In the genomic region with DNA sequence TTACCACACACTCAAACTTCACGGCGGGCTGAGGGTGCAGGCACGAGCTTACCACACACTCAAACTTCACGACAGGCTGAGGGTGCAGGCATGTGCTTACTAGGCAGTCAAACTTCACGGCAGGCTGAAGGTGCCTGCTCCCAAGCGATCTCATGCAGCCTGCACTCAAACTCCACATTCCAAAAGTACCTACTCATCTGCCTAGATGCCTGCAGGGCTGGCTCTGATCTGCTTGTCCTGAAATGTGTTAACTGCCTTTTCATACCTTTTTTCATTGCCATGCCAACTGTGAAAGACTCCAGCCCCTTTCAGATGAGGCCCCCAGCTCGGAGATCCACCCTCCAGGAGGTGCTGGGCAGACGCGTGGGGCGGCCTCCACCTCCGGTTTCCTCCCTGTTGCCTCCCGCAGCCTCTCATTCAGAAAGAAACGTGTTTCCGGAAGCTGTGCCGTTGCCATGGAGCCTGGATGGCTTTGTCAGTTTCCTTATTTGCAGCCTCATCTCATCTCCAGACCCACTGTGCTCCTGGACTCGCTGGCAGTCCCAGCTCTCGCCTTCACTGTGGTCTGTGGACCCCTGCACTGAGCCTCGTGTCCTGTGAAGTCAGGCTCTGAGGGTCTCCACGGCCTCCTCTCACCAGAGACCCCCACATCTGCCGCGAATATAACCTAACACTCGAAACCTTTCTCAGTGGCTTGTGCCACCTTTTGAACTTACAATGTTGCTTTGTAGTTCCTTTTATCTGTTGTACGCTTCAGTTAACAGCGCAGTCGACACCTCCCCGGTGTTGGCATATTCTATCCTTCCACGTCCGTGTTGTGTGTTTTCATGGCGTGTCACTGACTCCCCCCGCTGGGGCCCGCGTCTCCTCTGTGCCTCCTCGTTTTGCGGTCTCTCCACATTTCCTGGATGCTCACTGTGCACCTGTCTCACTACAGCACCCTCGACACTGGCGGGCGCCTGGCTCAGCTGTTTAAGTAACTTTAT, we compare ENCODE assay signal across 8 cellular contexts.
DNase-seq lines count a peak whose midpoint lies in the region; ATAC-seq and TF ChIP-seq lines count a peak whose summit lies in the region.

No MANE protein-coding gene starts in this region.

- peak overlapping the region; percentile 87 to 91 (median 90) for H3K27ac Mint-ChIP-seq in CD4-positive, CD25-positive, alpha-beta regulatory T cell
- H3K27ac Mint-ChIP-seq in stimulated activated effector memory CD8-positive, alpha-beta T cell treated with anti-CD3 and anti-CD28 coated beads, Interleukin-12 subunit alpha, Interleukin-12 subunit beta, amount 100 ng/mL, for 72 hours: peak overlapping the region; percentile 90

- H3K9me3 Mint-ChIP-seq in CD4-positive, CD25-positive, alpha-beta regulatory T cell: peaks cover 0 to under 1% (median 0%) of the 10 kb centered on the region in 7 donors
- peaks cover 2% of the 10 kb centered on the region for H3K9me3 Mint-ChIP-seq in stimulated activated effector memory CD8-positive, alpha-beta T cell treated with anti-CD3 and anti-CD28 coated beads, Interleukin-12 subunit alpha, Interleukin-12 subunit beta, amount 100 ng/mL, for 72 hours

- TF ChIP-seq CTCF in Panc1 (IDR thresholded peaks at IDR 0.05) (no peak), right atrium auricular region (IDR thresholded peaks at IDR 0.05) (no peak)

- H3K36me3 Mint-ChIP-seq in CD4-positive, CD25-positive, alpha-beta regulatory T cell: no peaks in the 10 kb centered on the region
- H3K36me3 Mint-ChIP-seq in stimulated activated effector memory CD8-positive, alpha-beta T cell treated with anti-CD3 and anti-CD28 coated beads, Interleukin-12 subunit alpha, Interleukin-12 subunit beta, amount 100 ng/mL, for 72 hours: no peaks in the 10 kb centered on the region

- H3K36me3 ChIP-seq in CD4-positive, CD25-positive, alpha-beta regulatory T cell (ENCODE audit: control insufficient read depth, insufficient read depth, low read length): no peaks in the 10 kb centered on the region
- H3K36me3 ChIP-seq in Panc1 (ENCODE audit: control insufficient read depth, insufficient read depth, low read length) (no peaks in the 10 kb centered on the region), right atrium auricular region (no peaks in the 10 kb centered on the region)

- in situ Hi-C loops in Panc1 (cut with HindIII; ENCODE audit: low pct_unique_long_range_greater_than_20kb, low sequenced_read_pairs): no loop called here

- H3K9me3 ChIP-seq in CD4-positive, CD25-positive, alpha-beta regulatory T cell (ENCODE audit: control insufficient read depth in 2 of 2, low read length in 2 of 2): no peaks in the 10 kb centered on the region
- no peaks in the 10 kb centered on the region for H3K9me3 ChIP-seq in Panc1 (ENCODE audit: control insufficient read depth, insufficient read depth, low read depth, low read length)
- H3K9me3 ChIP-seq in right atrium auricular region: no peaks in the 10 kb centered on the region

- H3K4me1 Mint-ChIP-seq in CD4-positive, CD25-positive, alpha-beta regulatory T cell: peaks cover 4 to 14% (median 9%) of the 10 kb centered on the region in 4 donors
- peaks cover 17% of the 10 kb centered on the region for H3K4me1 Mint-ChIP-seq in stimulated activated effector memory CD8-positive, alpha-beta T cell treated with anti-CD3 and anti-CD28 coated beads, Interleukin-12 subunit alpha, Interleukin-12 subunit beta, amount 100 ng/mL, for 72 hours

- no peaks in the 10 kb centered on the region for H3K27me3 Mint-ChIP-seq in CD4-positive, CD25-positive, alpha-beta regulatory T cell

- CTCF ChIA-PET in Panc1 (lab: Charles Lee): no interaction called here

- H3K4me3 Mint-ChIP-seq in CD4-positive, CD25-positive, alpha-beta regulatory T cell: peak overlapping the region; percentile 67 to 91 (median 86)
- H3K4me3 Mint-ChIP-seq in stimulated activated effector memory CD8-positive, alpha-beta T cell treated with anti-CD3 and anti-CD28 coated beads, Interleukin-12 subunit alpha, Interleukin-12 subunit beta, amount 100 ng/mL, for 72 hours: peak overlapping the region; percentile 74

- H3K4me3 ChIP-seq in CD4-positive, CD25-positive, alpha-beta regulatory T cell (ENCODE audit: low read depth, low read length): peak overlapping the region; percentile 59
- no peak overlapping the region for H3K4me3 ChIP-seq in Panc1 (ENCODE audit: low read depth in 2 of 2, low read length in 2 of 2)
- H3K4me3 ChIP-seq in right atrium auricular region: no peak overlapping the region

- H3K27me3 ChIP-seq in CD4-positive, CD25-positive, alpha-beta regulatory T cell (ENCODE audit: control insufficient read depth, insufficient read depth, low read length): no peaks in the 10 kb centered on the region
- H3K27me3 ChIP-seq in Panc1 (ENCODE audit: control insufficient read depth, insufficient read depth, low read length) (no peaks in the 10 kb centered on the region), right atrium auricular region (no peaks in the 10 kb centered on the region)

- POLR2A ChIA-PET in Panc1 (lab: Charles Lee): no interaction called here

- ATAC-seq in CD4-positive, CD25-positive, alpha-beta regulatory T cell (ENCODE audit: low read depth in 2 of 2): peak; percentile 86 to 87
- ATAC-seq in HG02970 (IDR thresholded peaks at IDR 0.05; ENCODE audit: low FRiP score, unreplicated experiment) (peak; percentile 64), Panc1 (peak; percentile 92)
- peak; percentile 93 for ATAC-seq in stimulated activated effector memory CD8-positive, alpha-beta T cell treated with anti-CD3 and anti-CD28 coated beads, Interleukin-12 subunit alpha, Interleukin-12 subunit beta, amount 100 ng/mL, for 72 hours

- intact Hi-C loops in Panc1 (cut with micrococcal nuclease; ENCODE audit: unreplicated experiment): no loop called here

- no TSS peak for BruUV-seq in Panc1 (replicated peaks; lab: Mats Ljungman, UMichigan)

- peak; percentile 26 to 81 (median 77) for DNase-seq in CD4-positive, CD25-positive, alpha-beta regulatory T cell
- no peak for DNase-seq in Panc1 (ENCODE audit: low read depth, low spot score)
- peak; percentile 48 for DNase-seq in activated effector memory CD4-positive, alpha-beta T cell treated with Interleukin-2 at 50 U/mL for 16 hours
- peak; percentile 93 for DNase-seq in left kidney (ENCODE audit: low read depth, low spot score)
- peak; percentile 12 to 71 for DNase-seq in stimulated activated effector memory CD8-positive, alpha-beta T cell treated with anti-CD3 and anti-CD28 coated beads, Interleukin-12 subunit alpha, Interleukin-12 subunit beta, amount 100 ng/mL, for 72 hours (ENCODE audit: low spot score in 2 of 2)
- DNase-seq in right atrium auricular region (ENCODE audit: low spot score): no peak
- no peak for DNase-seq in HuH-7 (ENCODE audit: low spot score)

- H3K4me1 ChIP-seq in CD4-positive, CD25-positive, alpha-beta regulatory T cell (ENCODE audit: control insufficient read depth, insufficient read depth, low read length, poor library complexity, severe bottlenecking): peaks cover 12% of the 10 kb centered on the region
- H3K4me1 ChIP-seq in Panc1 (ENCODE audit: control insufficient read depth, insufficient read depth, low read length) (peaks cover 7% of the 10 kb centered on the region; the same call in 1 of the 2 replicates), right atrium auricular region (no peaks in the 10 kb centered on the region)

- H3K27ac ChIP-seq in CD4-positive, CD25-positive, alpha-beta regulatory T cell (ENCODE audit: insufficient read depth, low read length, poor library complexity, severe bottlenecking): peak overlapping the region; percentile 66
- no peak overlapping the region for H3K27ac ChIP-seq in Panc1 (ENCODE audit: low read length)
- H3K27ac ChIP-seq in right atrium auricular region: no peak overlapping the region

Comparison
In these comparisons a context has a peak if more than half of its experiments do, and no peak if none do; other contexts are left out.
1. DNase-seq: peak in CD4-positive, CD25-positive, alpha-beta regulatory T cell (3 of 3), activated effector memory CD4-positive, alpha-beta T cell treated with Interleukin-2 at 50 U/mL for 16 hours (single experiment), left kidney (single experiment) and stimulated activated effector memory CD8-positive, alpha-beta T cell treated with anti-CD3 and anti-CD28 coated beads, Interleukin-12 subunit alpha, Interleukin-12 subunit beta, amount 100 ng/mL, for 72 hours (2 of 2); none in Panc1 (single experiment), right atrium auricular region (single experiment) and HuH-7 (single experiment).
2. Peak in every context shown above with its lines, with median percentiles within 50 percentile points of each other: ATAC-seq.